Comparison of ENCODE assay signal across 1 cellular context in genomic region chr3:59798372-59799086, GRCh38.
A peak's percentile ranks its signal among the peaks of the same experiment; 100 is the strongest.
TF ChIP-seq lines count a peak whose summit lies in the region.

No MANE protein-coding gene starts in this region.

TF ChIP-seq in HepG2, 621 proteins besides CTCF, POLR2A, EP300 and RAD21 (continued from another document and continues in another):
- TF ChIP-seq ZNF691 (CRISPR knock-in tag; IDR thresholded peaks at IDR 0.05; ENCODE audit: borderline replicate concordance, low read depth) (no peak), ATF7 (IDR thresholded peaks at IDR 0.05) (no peak), ATF7 (CRISPR knock-in tag; IDR thresholded peaks at IDR 0.05) (no peak), KAT2B (IDR thresholded peaks at IDR 0.05; ENCODE audit: borderline replicate concordance, low read depth, low read length) (peak; percentile 63; the same call in 1 of the 2 replicates), SOX6 (IDR thresholded peaks at IDR 0.05) (no peak), SOX6 (CRISPR knock-in tag; IDR thresholded peaks at IDR 0.05) (peak; percentile 71), ATF3 (CRISPR knock-in tag; IDR thresholded peaks at IDR 0.05) (no peak), SOX5 (CRISPR knock-in tag; IDR thresholded peaks at IDR 0.05; ENCODE audit: borderline replicate concordance) (peak; percentile 67; the same call in 1 of the 2 replicates), BCL6 (CRISPR knock-in tag; IDR thresholded peaks at IDR 0.05) (peak; percentile 64), KAT8 (CRISPR knock-in tag; IDR thresholded peaks at IDR 0.05) (0 out of 2 replicates have a peak, but pooled peaks have one; percentile 44), AHDC1 (CRISPR knock-in tag; IDR thresholded peaks at IDR 0.05; ENCODE audit: borderline replicate concordance) (peak; percentile 99), MIER3 (CRISPR knock-in tag; IDR thresholded peaks at IDR 0.05; ENCODE audit: borderline replicate concordance) (peak; percentile 63; the same call in 1 of the 2 replicates), SALL1 (CRISPR knock-in tag; IDR thresholded peaks at IDR 0.05) (peak; percentile 89), SPEN (CRISPR knock-in tag; IDR thresholded peaks at IDR 0.05; ENCODE audit: low read depth) (peak; percentile 27; the same call in 1 of the 2 replicates), ZNF530 (CRISPR knock-in tag; IDR thresholded peaks at IDR 0.05; ENCODE audit: low read depth) (no peak), CENPX (CRISPR knock-in tag; IDR thresholded peaks at IDR 0.05) (no peak), JARID2 (CRISPR knock-in tag; IDR thresholded peaks at IDR 0.05; ENCODE audit: insufficient replicate concordance) (no peak), MAZ (IDR thresholded peaks at IDR 0.05; ENCODE audit: borderline replicate concordance, low read depth, low read length) (no peak), MAZ (CRISPR knock-in tag; IDR thresholded peaks at IDR 0.05; ENCODE audit: low read depth) (0 out of 2 replicates have a peak, but pooled peaks have one; percentile 23), ZNF704 (CRISPR knock-in tag; IDR thresholded peaks at IDR 0.05; ENCODE audit: borderline replicate concordance) (no peak), ZNF678 (CRISPR knock-in tag; IDR thresholded peaks at IDR 0.05) (no peak), STAT5B (CRISPR knock-in tag; IDR thresholded peaks at IDR 0.05) (no peak), FOSL2 (CRISPR knock-in tag; IDR thresholded peaks at IDR 0.05) (peak; percentile 67), SAFB2 (CRISPR knock-in tag; IDR thresholded peaks at IDR 0.05; ENCODE audit: borderline replicate concordance, low read depth) (no peak), ERF (CRISPR knock-in tag; IDR thresholded peaks at IDR 0.05) (peak; percentile 48; the same call in 1 of the 2 replicates), RARA (CRISPR knock-in tag; IDR thresholded peaks at IDR 0.05) (peak; percentile 49; the same call in 1 of the 2 replicates), TEF (CRISPR knock-in tag; IDR thresholded peaks at IDR 0.05) (no peak), ARNTL (CRISPR knock-in tag; IDR thresholded peaks at IDR 0.05) (0 out of 2 replicates have a peak, but pooled peaks have one; percentile 29), HHEX (CRISPR knock-in tag; IDR thresholded peaks at IDR 0.05) (peak; percentile 94), ZMAT3 (CRISPR knock-in tag; conservative IDR thresholded peaks at IDR 0.05) (0 out of 2 replicates have a peak, but pooled peaks have one; percentile 36), ZBTB33 (CRISPR knock-in tag; IDR thresholded peaks at IDR 0.05) (0 out of 2 replicates have a peak, but pooled peaks have one; percentile 44), ZNF430 (CRISPR knock-in tag; IDR thresholded peaks at IDR 0.05) (0 out of 2 replicates have a peak, but pooled peaks have one; percentile 34), PPARG (CRISPR knock-in tag; conservative IDR thresholded peaks at IDR 0.05) (0 out of 2 replicates have a peak, but pooled peaks have one; percentile 34), ZNF280D (CRISPR knock-in tag; IDR thresholded peaks at IDR 0.05) (0 out of 2 replicates have a peak, but pooled peaks have one; percentile 18), GPN1 (CRISPR knock-in tag; IDR thresholded peaks at IDR 0.05; ENCODE audit: borderline replicate concordance) (no peak), ETV5 (CRISPR knock-in tag; IDR thresholded peaks at IDR 0.05; ENCODE audit: borderline replicate concordance) (peak; percentile 13; the same call in 1 of the 2 replicates), ZBED4 (CRISPR knock-in tag; IDR thresholded peaks at IDR 0.05; ENCODE audit: borderline replicate concordance) (peak; percentile 80; the same call in 1 of the 2 replicates), ARID3A (IDR thresholded peaks at IDR 0.05; ENCODE audit: low read depth, low read length) (peak; percentile 91), ZNF557 (CRISPR knock-in tag; IDR thresholded peaks at IDR 0.05) (peak; percentile 94), ASH2L (IDR thresholded peaks at IDR 0.05; ENCODE audit: insufficient read length, low read depth, low read length) (peak; percentile 58), NCOA2 (CRISPR knock-in tag; IDR thresholded peaks at IDR 0.05) (peak; percentile 81), TP53 (CRISPR knock-in tag; conservative IDR thresholded peaks at IDR 0.05) (0 out of 2 replicates have a peak, but pooled peaks have one; percentile 53), RBFOX2 (IDR thresholded peaks at IDR 0.05; ENCODE audit: low read depth, low read length) (no peak), NFKBIZ (CRISPR knock-in tag; IDR thresholded peaks at IDR 0.05) (peak; percentile 78; the same call in 1 of the 2 replicates), SUZ12 (IDR thresholded peaks at IDR 0.05; ENCODE audit: low read depth, low read length) (no peak)
